In the genomic region with DNA sequence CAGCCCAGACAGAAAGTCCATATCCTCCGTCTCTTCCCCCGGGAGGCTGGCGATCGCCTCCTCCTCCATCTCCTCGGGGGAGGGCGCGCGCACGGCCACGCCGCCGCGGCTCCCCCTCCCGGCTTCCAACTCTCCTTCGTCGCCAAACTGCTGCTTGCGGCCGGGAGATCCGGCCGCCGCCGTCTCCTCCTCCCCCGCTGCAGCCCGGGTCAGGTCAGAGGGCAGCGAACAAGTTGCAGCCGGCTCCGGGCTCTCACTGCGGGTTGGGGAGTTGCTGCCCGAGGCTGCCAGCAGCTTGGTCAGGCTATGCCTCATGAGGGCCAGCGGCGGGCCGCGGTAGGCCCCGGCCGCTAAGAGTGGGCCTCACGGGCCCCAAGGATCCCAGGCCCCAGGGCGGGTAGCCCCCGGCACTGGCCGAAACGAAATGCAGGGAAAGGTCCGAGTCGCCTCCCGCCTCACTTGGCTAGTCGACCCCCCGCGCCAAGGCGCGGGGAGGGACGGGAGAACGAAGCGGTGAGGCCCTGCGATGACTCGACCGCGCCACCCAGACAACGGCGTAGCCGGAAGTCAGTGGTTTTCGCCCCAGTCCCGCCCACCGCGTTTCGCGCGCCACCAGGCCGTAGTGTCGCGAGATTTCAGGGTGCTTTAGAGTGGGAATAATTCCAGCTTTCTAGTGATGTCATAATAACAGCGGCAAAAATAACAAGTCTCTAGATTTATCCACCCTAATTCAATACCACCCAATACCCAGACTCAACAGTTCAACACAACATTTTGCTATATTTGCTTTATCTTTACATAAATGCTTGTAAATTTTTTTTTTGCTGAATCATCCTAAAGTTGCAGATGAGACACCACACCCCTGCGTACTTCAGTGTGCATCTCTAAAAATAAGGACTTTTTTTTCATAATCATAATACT, we compare ENCODE assay signal across 8 cellular contexts. TPM values are rescaled to one million over a fixed set of nuclear protein-coding genes. Genes with fewer than 3 reads are reported as not detected.
DNase-seq lines count a peak whose midpoint lies in the region; ATAC-seq, FAIRE-seq and TF ChIP-seq lines count a peak whose summit lies in the region.

A gene with protein sequence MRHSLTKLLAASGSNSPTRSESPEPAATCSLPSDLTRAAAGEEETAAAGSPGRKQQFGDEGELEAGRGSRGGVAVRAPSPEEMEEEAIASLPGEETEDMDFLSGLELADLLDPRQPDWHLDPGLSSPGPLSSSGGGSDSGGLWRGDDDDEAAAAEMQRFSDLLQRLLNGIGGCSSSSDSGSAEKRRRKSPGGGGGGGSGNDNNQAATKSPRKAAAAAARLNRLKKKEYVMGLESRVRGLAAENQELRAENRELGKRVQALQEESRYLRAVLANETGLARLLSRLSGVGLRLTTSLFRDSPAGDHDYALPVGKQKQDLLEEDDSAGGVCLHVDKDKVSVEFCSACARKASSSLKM (minus strand): TSS at position 569 of the 921 bp plus-strand sequence. CDS start 254 bp downstream, at position 315.

- H3K4me1 ChIP-seq in body of pancreas (peaks cover 36% of the 10 kb centered on the region), sigmoid colon (peaks cover 0 to 39% (median 35%) of the 10 kb centered on the region in 4 donors)

- H3K36me3 ChIP-seq in body of pancreas (replicated peaks in 1 of 2; ENCODE audit: insufficient read depth in 1 of 2, low read depth in 2 of 2) (no peaks in the 10 kb centered on the region), sigmoid colon (peaks cover 0 to 19% (median 0%) of the 10 kb centered on the region in 4 donors)

- TF ChIP-seq POLR2A in body of pancreas (IDR thresholded peaks at IDR 0.05) = peak; percentile 98 to 99 (median 99)
- TF ChIP-seq POLR2A in sigmoid colon (IDR thresholded peaks at IDR 0.05) = peak; percentile 97

- no peak for TF ChIP-seq EP300 in sigmoid colon (IDR thresholded peaks at IDR 0.05)

- no peaks in the 10 kb centered on the region for H3K9me3 ChIP-seq in body of pancreas
- no peaks in the 10 kb centered on the region for H3K9me3 ChIP-seq in sigmoid colon

- DNase-seq in NCI-H2107 treated with DMSO at 0.1 percent for 48 hours (lab: John Stamatoyannopoulos, UW; ENCODE audit: unreplicated experiment) (peak; percentile 90), body of pancreas (peak; percentile 95), iPS DF 4.7 (ENCODE audit: extremely low read depth, low spot score) (peak; percentile 66), sigmoid colon (peak; percentile 97)

- H3K27ac ChIP-seq in 22Rv1 (peak within 1 kb of the TSS; percentile 96), body of pancreas (peak within 1 kb of the TSS; percentile 91 to 98 (median 96)), sigmoid colon (peak within 1 kb of the TSS; percentile 96 to 99 (median 98))

- intact Hi-C loops in body of pancreas (cut with DNase I) (no loop called here), sigmoid colon (cut with DNase I) (loop anchor here (1.0 to 10.0 kb wide), 4 partner anchors 22 to 580 kb away; partner anchors contain the start of genes CCDC89, EED and TMEM126B)

- ATAC-seq in GM18520 (IDR thresholded peaks at IDR 0.05; ENCODE audit: unreplicated experiment) (peak; percentile 80), HG03064 (IDR thresholded peaks at IDR 0.05; ENCODE audit: low read depth, unreplicated experiment) (peak; percentile 87), body of pancreas (peak; percentile 93)

- TF ChIP-seq CTCF in 22Rv1 (IDR thresholded peaks at IDR 0.05) = no peak
- no peak for TF ChIP-seq CTCF in body of pancreas (IDR thresholded peaks at IDR 0.05)
- TF ChIP-seq CTCF in sigmoid colon (IDR thresholded peaks at IDR 0.05) = no peak

- 0 to 1% methylated on average over 12 to 63 of the region's 70 CpGs for WGBS in body of pancreas, 2 donors
- WGBS in sigmoid colon, 2 donors = 0 to 1% methylated on average over 70 of the region's 70 CpGs

- FAIRE-seq in TTC549 (lab: Jason Lieb, UNC) = peak; percentile 56

- H3K4me3 ChIP-seq in body of pancreas (peak within 1 kb of the TSS; percentile 69 to 80), sigmoid colon (peak within 1 kb of the TSS; percentile 81 to 94 (median 90))

- no peaks in the 10 kb centered on the region for H3K27me3 ChIP-seq in body of pancreas
- H3K27me3 ChIP-seq in sigmoid colon = no peaks in the 10 kb centered on the region

RNA-seq across cellular contexts. Expression of the gene that starts here (rescaled TPM):
- total RNA-seq in body of pancreas (100 to 1,000 TPM in 1 of 2 donors, 10 to 100 TPM in 1; 65.9 to 151 TPM), sigmoid colon (10 to 100 TPM; 50.3 to 75.6 (median 61.8) TPM)
- 10 to 100 TPM in 2 of 3 donors, 1 to 10 TPM in 1; 9.9 to 27.5 (median 15.0) TPM for polyA plus RNA-seq in sigmoid colon

Comparison
In these comparisons a context has a peak if more than half of its experiments do, and no peak if none do; other contexts are left out.
1. Peak in every context shown above with its lines: DNase-seq, ATAC-seq, H3K4me3 ChIP-seq and H3K27ac ChIP-seq.